ENCODE assay signal across 13 cellular contexts in genomic region chr20:41050361-41051019, GRCh38. TPM values are rescaled to one million over a fixed set of nuclear protein-coding genes. Genes with fewer than 3 reads are reported as not detected.
DNase-seq lines count a peak whose midpoint lies in the region; ATAC-seq lines count a peak whose summit lies in the region.
"Had no signal": no experiment of that assay in that cellular context is flagged by ENCODE, and none has a peak within 500 bp of the region (broad histone marks: within the 10 kb centered on the region; RNA-seq: fewer than 3 reads in every experiment).

No MANE protein-coding gene starts in this region.

- peak; percentile 24 for DNase-seq in AG08396 (ENCODE audit: low spot score)
- DNase-seq in GM04504 (ENCODE audit: low read depth): peak; percentile 26
- no peak for DNase-seq in activated T-helper 1 cell treated with anti-CD3 and anti-CD28 coated beads, Interleukin-12 subunit alpha, Interleukin-12 subunit beta, Interleukin-2, Interleukin-4 antibody, amounts not matched to agents 30 ng/mL and 10 ng/mL and 1 ng/mL, durations not matched to agents 14 hours and 24 hours and 36 hours (ENCODE audit: low spot score)
- peak; percentile 51 for DNase-seq in mesendoderm
- DNase-seq in NCI-H2081 treated with DMSO at 0.1 percent for 48 hours (lab: John Stamatoyannopoulos, UW): no peak
- DNase-seq in activated CD8-positive, alpha-beta memory T cell treated with anti-CD3 and anti-CD28 coated beads, Interleukin-2, amount 50 U/mL, for 4 hours: no peak
- DNase-seq: gastrocnemius medialis; GF-D8; NCI-H526; stimulated activated naive CD8-positive, alpha-beta T cell treated with anti-CD3 and anti-CD28 coated beads, Interleukin-15, Interleukin-2, amounts not matched to agents 100 U/mL and 50 U/mL, for 24 hours had no signal

- no peak overlapping the region for H2AK5ac ChIP-seq in mesendoderm (ENCODE audit: low read length)

- no peak overlapping the region for H3K4me3 ChIP-seq in mesendoderm (ENCODE audit: low read length)
- H3K4me3 ChIP-seq: gastrocnemius medialis had no signal

- H3K9me3 Mint-ChIP-seq in activated T-helper 1 cell treated with anti-CD3 and anti-CD28 coated beads, Interleukin-12 subunit alpha, Interleukin-12 subunit beta, Interleukin-2, Interleukin-4 antibody, amounts not matched to agents 30 ng/mL and 10 ng/mL and 1 ng/mL, durations not matched to agents 14 hours and 24 hours and 36 hours: peaks cover 8% of the 10 kb centered on the region

- no peak overlapping the region for H3K23ac ChIP-seq in mesendoderm (ENCODE audit: low read length)

- H3K27ac Mint-ChIP-seq in activated T-helper 1 cell treated with anti-CD3 and anti-CD28 coated beads, Interleukin-12 subunit alpha, Interleukin-12 subunit beta, Interleukin-2, Interleukin-4 antibody, amounts not matched to agents 30 ng/mL and 10 ng/mL and 1 ng/mL, durations not matched to agents 14 hours and 24 hours and 36 hours: no peak overlapping the region
- H3K27ac Mint-ChIP-seq: progenitor cell of endocrine pancreas had no signal

- intact Hi-C loops in activated T-helper 1 cell treated with anti-CD3 and anti-CD28 coated beads, Interleukin-12 subunit alpha, Interleukin-12 subunit beta, Interleukin-2, Interleukin-4 antibody, amounts not matched to agents 30 ng/mL and 10 ng/mL and 1 ng/mL, durations not matched to agents 14 hours and 24 hours and 36 hours (cut with micrococcal nuclease): no loop called here

- no peak overlapping the region for H3K4ac ChIP-seq in mesendoderm (ENCODE audit: low read depth, low read length)

- no peak overlapping the region for H3K4me2 ChIP-seq in mesendoderm (ENCODE audit: low read length)

- H3K27me3 ChIP-seq in mesendoderm (ENCODE audit: insufficient read depth, low read length, poor library complexity): no peaks in the 10 kb centered on the region
- H3K27me3 ChIP-seq: gastrocnemius medialis had no signal

- H3K27me3 Mint-ChIP-seq in activated T-helper 1 cell treated with anti-CD3 and anti-CD28 coated beads, Interleukin-12 subunit alpha, Interleukin-12 subunit beta, Interleukin-2, Interleukin-4 antibody, amounts not matched to agents 30 ng/mL and 10 ng/mL and 1 ng/mL, durations not matched to agents 14 hours and 24 hours and 36 hours (ENCODE audit: insufficient read depth): no peaks in the 10 kb centered on the region
- H3K27me3 Mint-ChIP-seq: progenitor cell of endocrine pancreas had no signal

- H3K56ac ChIP-seq in mesendoderm (ENCODE audit: low read length): no peak overlapping the region

- H3K18ac ChIP-seq in mesendoderm (ENCODE audit: low read length): no peak overlapping the region

- peaks cover 25% of the 10 kb centered on the region for H3K36me3 Mint-ChIP-seq in activated T-helper 1 cell treated with anti-CD3 and anti-CD28 coated beads, Interleukin-12 subunit alpha, Interleukin-12 subunit beta, Interleukin-2, Interleukin-4 antibody, amounts not matched to agents 30 ng/mL and 10 ng/mL and 1 ng/mL, durations not matched to agents 14 hours and 24 hours and 36 hours (ENCODE audit: low read depth)

- peaks cover 34% of the 10 kb centered on the region for H3K4me1 ChIP-seq in mesendoderm (ENCODE audit: control insufficient read depth, low read depth, low read length)

- H3K9ac ChIP-seq in mesendoderm (ENCODE audit: low read length): no peak overlapping the region

- H3K4me1 Mint-ChIP-seq in activated T-helper 1 cell treated with anti-CD3 and anti-CD28 coated beads, Interleukin-12 subunit alpha, Interleukin-12 subunit beta, Interleukin-2, Interleukin-4 antibody, amounts not matched to agents 30 ng/mL and 10 ng/mL and 1 ng/mL, durations not matched to agents 14 hours and 24 hours and 36 hours (ENCODE audit: low read depth): peaks cover 94% of the 10 kb centered on the region

- no peak overlapping the region for H2BK5ac ChIP-seq in mesendoderm (ENCODE audit: low read length)

- no peak overlapping the region for H2BK15ac ChIP-seq in mesendoderm (replicated peaks; ENCODE audit: low read depth)

- peaks cover 27% of the 10 kb centered on the region for H3K79me1 ChIP-seq in mesendoderm (ENCODE audit: low read length)

- ATAC-seq in GM21737 (IDR thresholded peaks at IDR 0.05; ENCODE audit: unreplicated experiment): no peak
- ATAC-seq in GM18868 (IDR thresholded peaks at IDR 0.05; ENCODE audit: unreplicated experiment): no peak
- ATAC-seq: stimulated activated naive CD8-positive, alpha-beta T cell treated with anti-CD3 and anti-CD28 coated beads, Interleukin-15, Interleukin-2, amounts not matched to agents 100 U/mL and 50 U/mL, for 24 hours had no signal

- WGBS in mesendoderm (ENCODE audit: extremely low coverage, insufficient coverage, low lambda C conversion rate): no CpG with 5 or more reads among the region's 1 CpG

- no peak overlapping the region for H2BK120ac ChIP-seq in mesendoderm (ENCODE audit: low read depth, low read length)

- peak overlapping the region; percentile 62 for H3K4me3 Mint-ChIP-seq in activated T-helper 1 cell treated with anti-CD3 and anti-CD28 coated beads, Interleukin-12 subunit alpha, Interleukin-12 subunit beta, Interleukin-2, Interleukin-4 antibody, amounts not matched to agents 30 ng/mL and 10 ng/mL and 1 ng/mL, durations not matched to agents 14 hours and 24 hours and 36 hours

- H4K5ac ChIP-seq in mesendoderm (ENCODE audit: low read length): no peak overlapping the region

- H4K8ac ChIP-seq in mesendoderm (ENCODE audit: low read depth, low read length): no peak overlapping the region

- no peaks in the 10 kb centered on the region for H3K36me3 ChIP-seq in mesendoderm (ENCODE audit: control insufficient read depth, insufficient read depth, low read length)
- H3K36me3 ChIP-seq: gastrocnemius medialis had no signal

- no peak overlapping the region for H3K27ac ChIP-seq in mesendoderm (ENCODE audit: low read depth, low read length)

- H3K79me2 ChIP-seq in mesendoderm (ENCODE audit: control insufficient read depth, insufficient read depth, low read length): peaks cover 66% of the 10 kb centered on the region

RNA-seq across cellular contexts. Expression of gene TOP1, which starts 21.9 kb away (rescaled TPM):
- 120 and 123 TPM in 2 replicates for total RNA-seq in activated T-helper 1 cell treated with anti-CD3 and anti-CD28 coated beads, Interleukin-12 subunit alpha, Interleukin-12 subunit beta, Interleukin-2, Interleukin-4 antibody, amounts not matched to agents 30 ng/mL and 10 ng/mL and 1 ng/mL, durations not matched to agents 14 hours and 24 hours and 36 hours
- 172 TPM for polyA plus RNA-seq in mesendoderm (2013, experiment 1 of 2)
- 171 TPM for polyA plus RNA-seq in mesendoderm (2013, experiment 2 of 2)

Comparison
In these comparisons a context has a peak if more than half of its experiments do, and no peak if none do; other contexts are left out.
1. DNase-seq: peak in AG08396 (single experiment), GM04504 (single experiment) and mesendoderm (single experiment); none in activated T-helper 1 cell treated with anti-CD3 and anti-CD28 coated beads, Interleukin-12 subunit alpha, Interleukin-12 subunit beta, Interleukin-2, Interleukin-4 antibody, amounts not matched to agents 30 ng/mL and 10 ng/mL and 1 ng/mL, durations not matched to agents 14 hours and 24 hours and 36 hours (single experiment), NCI-H2081 treated with DMSO at 0.1 percent for 48 hours (single experiment) and activated CD8-positive, alpha-beta memory T cell treated with anti-CD3 and anti-CD28 coated beads, Interleukin-2, amount 50 U/mL, for 4 hours (single experiment).